In the genomic region with DNA sequence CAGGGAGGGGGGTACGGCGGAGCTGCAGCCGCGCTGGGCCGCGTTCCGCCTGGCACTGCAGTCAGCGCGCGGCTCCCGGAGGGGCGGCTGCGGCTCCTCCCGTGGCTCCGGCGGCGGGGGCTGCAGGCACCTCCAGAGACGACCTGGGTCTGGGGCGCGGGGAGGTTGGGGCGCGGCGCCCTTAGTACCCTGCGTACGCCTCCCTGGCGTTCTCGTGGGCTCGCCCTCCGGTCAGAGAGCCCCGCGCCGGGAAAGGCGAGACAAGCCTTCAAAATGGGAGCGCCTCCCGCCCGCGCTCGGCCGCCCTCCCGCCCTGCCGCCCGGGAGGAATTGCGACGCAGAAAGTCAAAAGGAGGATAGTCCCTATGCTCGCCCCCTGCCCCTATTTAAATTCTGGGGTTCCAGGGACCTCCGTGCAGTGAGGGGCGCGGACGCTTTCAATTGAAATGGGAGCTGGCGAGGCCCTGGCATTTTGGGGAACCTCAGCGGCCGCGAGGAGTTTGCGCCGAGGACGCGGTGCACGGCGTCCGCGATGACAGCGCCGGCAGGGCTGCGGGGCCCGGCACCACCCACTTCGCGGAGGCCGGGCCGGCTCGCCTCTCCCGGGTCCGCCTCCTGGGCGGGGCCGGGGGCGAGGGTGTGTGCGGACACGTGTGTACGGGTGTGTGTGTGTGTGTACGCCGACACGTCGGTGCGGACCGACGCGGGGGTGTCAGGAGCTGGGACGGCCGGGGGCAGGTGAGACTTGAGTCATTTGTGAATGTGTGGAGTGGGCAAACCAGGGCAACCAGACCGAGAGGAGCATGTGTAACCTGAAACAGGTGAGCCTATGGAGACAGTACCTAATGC, we compare ENCODE assay signal across 8 cellular contexts.
A peak's percentile ranks its signal among the peaks of the same experiment; 100 is the strongest.
DNase-seq lines count a peak whose midpoint lies in the region; ATAC-seq lines count a peak whose summit lies in the region.

No MANE protein-coding gene starts in this region.

- DNase-seq in NCI-H2081 (lab: John Stamatoyannopoulos, UW), result peak; percentile 15 to 61
- DNase-seq in NCI-H2081 treated with DMSO at 0.1 percent for 48 hours (lab: John Stamatoyannopoulos, UW), result no peak
- peak; percentile 16 to 27 for DNase-seq in NCI-H1930 (lab: John Stamatoyannopoulos, UW)
- DNase-seq in activated CD4-positive, CD25-positive, alpha-beta regulatory T cell treated with anti-CD3 and anti-CD28 coated beads, Interleukin-2, amount 50 U/mL, for 72 hours, result peak; percentile 87
- DNase-seq in cerebellar cortex (ENCODE audit: low spot score), result peak; percentile 70
- peak; percentile 51 for DNase-seq in kidney glomerular epithelial cell (lab: John Stamatoyannopoulos, UW)
- DNase-seq in stimulated activated CD4-positive, alpha-beta T cell treated with anti-CD3 and anti-CD28 coated beads, Interleukin-1b, Interleukin-23, amount 100 ng/mL, for 1 hour (ENCODE audit: low read depth in 2 of 2), result peak; percentile 42 to 76

- peak; percentile 77 for ATAC-seq in HG02763 (IDR thresholded peaks at IDR 0.05; ENCODE audit: unreplicated experiment)
